Comparison of ENCODE assay signal across 19 cellular contexts in the genomic region with DNA sequence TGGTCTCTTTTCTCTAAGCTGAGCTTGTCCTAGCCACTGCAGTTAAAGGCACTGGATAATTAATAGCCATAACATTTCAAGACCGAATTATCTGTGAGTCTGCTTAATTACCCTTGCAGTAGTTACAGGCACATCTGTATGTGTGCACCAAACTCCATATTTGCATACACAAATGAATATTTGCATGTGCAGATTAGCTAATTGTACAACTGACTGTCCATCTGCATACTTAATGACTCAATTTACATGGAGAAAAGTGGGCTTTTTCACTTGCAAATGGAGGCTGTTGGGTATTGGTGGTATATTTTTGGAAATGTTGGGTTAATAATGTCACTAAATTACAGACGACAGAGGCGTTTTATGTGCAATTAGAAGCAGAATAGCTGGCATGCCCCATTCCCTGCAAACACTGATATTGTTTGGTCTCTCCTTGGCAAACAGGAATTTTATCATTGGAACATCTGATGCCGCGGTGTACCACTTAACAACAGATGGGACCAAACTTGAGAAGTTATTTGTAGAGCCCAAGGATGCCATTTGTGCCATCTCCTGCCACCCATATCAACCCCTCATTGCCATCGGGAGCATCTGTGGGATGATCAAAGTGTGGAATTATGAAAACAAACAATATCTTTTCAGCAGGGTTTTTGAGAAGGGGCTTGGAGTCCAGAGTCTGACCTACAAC. TPM values are rescaled to one million over a fixed set of nuclear protein-coding genes. Genes with fewer than 3 reads are reported as not detected.
A peak's percentile ranks its signal among the peaks of the same experiment; 100 is the strongest.
DNase-seq lines count a peak whose midpoint lies in the region; ATAC-seq and TF ChIP-seq lines count a peak whose summit lies in the region.
"Had no signal": no experiment of that assay in that cellular context is flagged by ENCODE, and none has a peak within 500 bp of the region (broad histone marks: within the 10 kb centered on the region; RNA-seq: fewer than 3 reads in every experiment).

No MANE protein-coding gene starts in this region.

- H3K4ac ChIP-seq in H9 (ENCODE audit: low read depth, low read length): no peak overlapping the region

- no peak overlapping the region for H4K5ac ChIP-seq in H9 (ENCODE audit: insufficient read length, low read depth, low read length)

- peaks cover 8% of the 10 kb centered on the region; the same call in 1 of the 2 replicates for H3F3A ChIP-seq in GM23338 (replicated peaks; ENCODE audit: low read depth)

- H3T11ph ChIP-seq in H9 (ENCODE audit: low read length): no peak overlapping the region

- H3K4me3 ChIP-seq in GM23338 (peak overlapping the region; percentile 34), iPS-18c (ENCODE audit: insufficient read depth, low read depth, low read length) (peak overlapping the region; percentile 6; the same call in 1 of the 2 replicates)

- H2BK5ac ChIP-seq in H9 (ENCODE audit: insufficient read length, low read length): no peak overlapping the region

- H3K56ac ChIP-seq in H9 (ENCODE audit: insufficient read length, low read depth, low read length): no peak overlapping the region

- H3K9ac ChIP-seq in H9 (ENCODE audit: extremely low read depth, insufficient read length, low read length): no peak overlapping the region

- no peak overlapping the region for H4K8ac ChIP-seq in H9 (replicated peaks; ENCODE audit: insufficient read length, low read depth, low read length)

- H3K4me1 Mint-ChIP-seq in GM23338: peaks cover 14% of the 10 kb centered on the region
- H3K4me1 Mint-ChIP-seq in H9: peaks cover 26 to 27% of the 10 kb centered on the region in 2 experiments

- peaks cover 8% of the 10 kb centered on the region for H3K27me3 Mint-ChIP-seq in GM23338 (ENCODE audit: insufficient read depth, low read depth, poor library complexity)
- peaks cover 3% of the 10 kb centered on the region; the same call in 1 of the 2 replicates for H3K27me3 Mint-ChIP-seq in H9 (ENCODE audit: low read depth)

- H3K18ac ChIP-seq in H9 (ENCODE audit: insufficient read length, low read depth, low read length): no peak overlapping the region

- no peak overlapping the region for H3K23ac ChIP-seq in H9 (ENCODE audit: insufficient read length, low read depth, low read length)

- no peak for ATAC-seq in GM23338
- ATAC-seq: CD8-positive, alpha-beta T cell had no signal

- H2AFZ ChIP-seq in GM23338 (peak overlapping the region; percentile 82; the same call in 1 of the 2 replicates), H9 (ENCODE audit: low read length) (no peak overlapping the region)

- H3K27ac ChIP-seq in GM23338 (ENCODE audit: low read depth) (peak overlapping the region; percentile 18; the same call in 1 of the 2 replicates), H9 (ENCODE audit: insufficient read length, low read depth, low read length) (no peak overlapping the region)
- H3K27ac ChIP-seq: 22Rv1 had no signal

- H3K36me3 Mint-ChIP-seq in GM23338 (ENCODE audit: low read depth) (no peaks in the 10 kb centered on the region), H9 (ENCODE audit: insufficient read depth in 1 of 3, low read depth in 3 of 3) (no peaks in the 10 kb centered on the region)
- H3K36me3 Mint-ChIP-seq: CD8-positive, alpha-beta T cell had no signal

- no CpG with 5 or more reads among the region's 6 CpGs for WGBS in H9 (ENCODE audit: extremely low coverage, insufficient read length, low lambda C conversion rate)

- no peaks in the 10 kb centered on the region for H4K20me1 ChIP-seq in GM23338 (replicated peaks; ENCODE audit: insufficient read depth)
- H4K20me1 ChIP-seq in H9 (ENCODE audit: control insufficient read depth, insufficient read depth, insufficient read length): no peaks in the 10 kb centered on the region

- no peak overlapping the region for H2BK20ac ChIP-seq in H9 (ENCODE audit: low read depth, low read length, poor library complexity, severe bottlenecking)

- in situ Hi-C loops in GM13977 (cut with MboI; ENCODE audit: low pct_unique_long_range_greater_than_20kb, low sequenced_read_pairs, unreplicated experiment): no loop called here

- H3K27me3 ChIP-seq in GM23338 (ENCODE audit: insufficient read depth) (no peaks in the 10 kb centered on the region), H9 (ENCODE audit: insufficient read depth, low read length) (no peaks in the 10 kb centered on the region)
- H3K27me3 ChIP-seq: BE2C had no signal

- H3K27ac Mint-ChIP-seq in GM23338 (no peak overlapping the region), H9 (no peak overlapping the region)
- H3K27ac Mint-ChIP-seq: CD8-positive, alpha-beta T cell had no signal

- no peak overlapping the region for H3K4me3 Mint-ChIP-seq in GM23338
- H3K4me3 Mint-ChIP-seq in H9: no peak overlapping the region
- H3K4me3 Mint-ChIP-seq: CD8-positive, alpha-beta T cell had no signal

- H4K91ac ChIP-seq in H9 (ENCODE audit: insufficient read length, low read depth, low read length): no peak overlapping the region

- H3K9me2 ChIP-seq in GM23338 (ENCODE audit: insufficient read depth): no peaks in the 10 kb centered on the region

- peak; percentile 24 for DNase-seq in DMS79 treated with DMSO at 0.1 percent for 48 hours (lab: John Stamatoyannopoulos, UW)
- DNase-seq in DMS79 (lab: John Stamatoyannopoulos, UW): no peak
- DNase-seq in GM23338 (ENCODE audit: low spot score): no peak
- peak; percentile 78 to 83 for DNase-seq in NCI-H526 (lab: John Stamatoyannopoulos, UW)
- no peak for DNase-seq in H9
- no peak for DNase-seq in GM13977 (ENCODE audit: low spot score)
- no peak for DNase-seq in NCI-H774 (lab: John Stamatoyannopoulos, UW)
- DNase-seq: BE2C; CD8-positive, alpha-beta T cell; DND-41; Kasumi-1; MM.1S; NCI-H2029; NCI-H226; OCI-M1; RPMI8226; T-helper 2 cell had no signal

- no peak overlapping the region for H2BK15ac ChIP-seq in H9 (ENCODE audit: low read depth, low read length)

- H3K79me1 ChIP-seq in H9 (ENCODE audit: insufficient read depth, low read depth, low read length, poor library complexity, severe bottlenecking): no peaks in the 10 kb centered on the region

- no peaks in the 10 kb centered on the region for H3K36me3 ChIP-seq in GM23338 (ENCODE audit: insufficient read depth)
- H3K36me3 ChIP-seq: BE2C had no signal

- no peak overlapping the region for H2AK5ac ChIP-seq in H9 (ENCODE audit: insufficient read length, low read length)

- H2BK12ac ChIP-seq in H9 (ENCODE audit: insufficient read length, low read depth, low read length): no peak overlapping the region

- no peak for TF ChIP-seq CTCF in GM23338 (conservative IDR thresholded peaks at IDR 0.05; ENCODE audit: low read depth in 2 of 2)
- no peak for TF ChIP-seq CTCF in H9 (conservative IDR thresholded peaks at IDR 0.05)
- TF ChIP-seq CTCF in GM13977 (IDR thresholded peaks at IDR 0.05; ENCODE audit: extremely low read depth, insufficient read depth, missing control alignments): no peak

- no peak overlapping the region for H3K14ac ChIP-seq in H9 (ENCODE audit: insufficient read depth, low read length)

- H3K9me3 ChIP-seq in iPS-18c (ENCODE audit: control insufficient read depth, insufficient read depth, low read length) (no peaks in the 10 kb centered on the region), H9 (ENCODE audit: control insufficient read depth, low read depth, low read length) (no peaks in the 10 kb centered on the region)
- H3K9me3 ChIP-seq: BE2C had no signal

- no peak overlapping the region for H2BK120ac ChIP-seq in H9 (ENCODE audit: low read depth, low read length, poor library complexity, severe bottlenecking)

- H3K23me2 ChIP-seq in H9 (ENCODE audit: insufficient read length, low read depth, low read length, poor library complexity, severe bottlenecking): no peaks in the 10 kb centered on the region

- H3K9me3 Mint-ChIP-seq in GM23338: no peaks in the 10 kb centered on the region
- peaks cover 1% of the 10 kb centered on the region in 2 experiments; a peak in 1 of 5 replicates for H3K9me3 Mint-ChIP-seq in H9
- H3K9me3 Mint-ChIP-seq: CD8-positive, alpha-beta T cell had no signal

- peaks cover 15% of the 10 kb centered on the region for H3K4me1 ChIP-seq in GM23338 (ENCODE audit: insufficient read depth)
- H3K4me1 ChIP-seq in H9 (ENCODE audit: insufficient read depth, low read length): peaks cover 3% of the 10 kb centered on the region; the same call in 1 of the 2 replicates
- H3K4me1 ChIP-seq: BE2C had no signal

- H3K79me2 ChIP-seq in GM23338 (replicated peaks; ENCODE audit: insufficient read depth) (no peaks in the 10 kb centered on the region), H9 (ENCODE audit: insufficient read depth, low read length) (no peaks in the 10 kb centered on the region)

- H3K4me2 ChIP-seq in GM23338 (peak overlapping the region; percentile 71), H9 (ENCODE audit: insufficient read depth, insufficient read length, low read length) (no peak overlapping the region)

TF ChIP-seq in GM23338, 12 proteins besides CTCF, POLR2A, EP300 and RAD21 (continues in another document):
- no peak for TF ChIP-seq JUNB (IDR thresholded peaks at IDR 0.05; ENCODE audit: unreplicated experiment)

RNA-seq across cellular contexts. Expression of gene CFAP251, which starts 39.6 kb away (rescaled TPM):
- total RNA-seq in GM23338 (2014; rRNA removed; shearing (Covaris generic)): 1.6 and 2.5 TPM in 2 replicates
- 0.70 and 1.4 TPM in 2 replicates for polyA plus RNA-seq in GM23338 (2016; fragmentation: Nextera tagmentation; extraction: Ambion mirVana)
- total RNA-seq in H9 (2021): 0.81 and 0.97 TPM in 2 replicates

Comparison
In these comparisons a context has a peak if more than half of its experiments do, and no peak if none do; other contexts are left out.
1. DNase-seq: peak in DMS79 treated with DMSO at 0.1 percent for 48 hours (single experiment) and NCI-H526 (2 of 2); none in DMS79 (single experiment), GM23338 (single experiment), H9 (single experiment), GM13977 (single experiment) and NCI-H774 (single experiment).